26 cellular contexts compared by ENCODE assay signal in the genomic region with DNA sequence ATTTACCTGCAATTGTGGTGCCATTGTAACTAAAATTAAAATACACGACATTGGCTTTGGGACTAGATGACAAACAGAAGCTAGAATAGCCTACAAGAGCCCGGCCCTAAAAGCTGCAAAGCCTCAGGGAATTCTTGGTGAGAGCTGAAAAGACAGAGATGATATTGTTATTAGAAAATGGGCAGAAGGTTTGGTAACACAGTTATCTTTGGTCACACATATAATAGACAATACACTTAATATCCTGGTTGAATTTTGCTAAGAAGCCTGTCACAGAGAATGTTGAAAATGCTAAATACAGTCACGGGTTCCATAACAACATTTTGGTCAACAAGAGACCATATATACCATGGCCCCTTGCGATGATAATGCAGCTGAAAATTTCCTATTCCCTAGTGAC.
DNase-seq lines count a peak whose midpoint lies in the region; FAIRE-seq and TF ChIP-seq lines count a peak whose summit lies in the region.
"Had no signal": no experiment of that assay in that cellular context is flagged by ENCODE, and none has a peak within 500 bp of the region (broad histone marks: within the 10 kb centered on the region; RNA-seq: fewer than 3 reads in every experiment).

No MANE protein-coding gene starts in this region.

- H3K4me1 ChIP-seq in osteoblast (ENCODE audit: insufficient read depth, low read length): no peaks in the 10 kb centered on the region
- no peaks in the 10 kb centered on the region for H3K4me1 ChIP-seq in Peyer's patch
- H3K4me1 ChIP-seq: BE2C, BLaER1, Caco-2 had no signal

- no peak for TF ChIP-seq POLR2A in Peyer's patch (IDR thresholded peaks at IDR 0.05)

- in situ Hi-C loops in SK-MEL-5 (cut with HindIII; ENCODE audit: low pct_unique_long_range_greater_than_20kb, low sequenced_read_pairs): no loop called here

- H3K9me3 ChIP-seq in osteoblast (ENCODE audit: low read depth, low read length) (peaks cover 5% of the 10 kb centered on the region), Peyer's patch (no peaks in the 10 kb centered on the region)
- H3K9me3 ChIP-seq: BE2C, BLaER1, Caco-2 had no signal

- H4K20me1 ChIP-seq in osteoblast (ENCODE audit: insufficient read depth, low read length): no peaks in the 10 kb centered on the region
- H4K20me1 ChIP-seq: BLaER1 had no signal

- H3K27ac ChIP-seq in osteoblast (ENCODE audit: low read depth, low read length): no peak overlapping the region
- H3K27ac ChIP-seq in Peyer's patch: no peak overlapping the region
- H3K27ac ChIP-seq: BLaER1 had no signal

- no peaks in the 10 kb centered on the region for H3K27me3 ChIP-seq in osteoblast (ENCODE audit: insufficient read depth, low read length)
- no peaks in the 10 kb centered on the region for H3K27me3 ChIP-seq in Peyer's patch
- H3K27me3 ChIP-seq: BE2C, BLaER1 had no signal

- TF ChIP-seq CTCF in D721Med (IDR thresholded peaks at IDR 0.05; ENCODE audit: insufficient read depth, missing control alignments) (no peak), osteoblast (IDR thresholded peaks at IDR 0.05; ENCODE audit: extremely low read depth, low read depth, low read length) (no peak), Peyer's patch (IDR thresholded peaks at IDR 0.05) (no peak)

- H3K36me3 ChIP-seq in osteoblast (ENCODE audit: insufficient read depth, low read length) (no peaks in the 10 kb centered on the region), Peyer's patch (no peaks in the 10 kb centered on the region)
- H3K36me3 ChIP-seq: BE2C, BLaER1 had no signal

- FAIRE-seq in D721Med (lab: Jason Lieb, UNC): peak; percentile 99
- FAIRE-seq: GM12878, GM12892, GM18507 had no signal

- H2AFZ ChIP-seq in osteoblast (ENCODE audit: low read length): no peak overlapping the region

- DNase-seq in D721Med (ENCODE audit: insufficient read length, low spot score): no peak
- peak; percentile 74 for DNase-seq in SK-MEL-5 (ENCODE audit: low read depth, low spot score)
- DNase-seq in osteoblast (ENCODE audit: insufficient read length, low spot score, missing footprints): peak; percentile 23
- DNase-seq in cerebellar nuclear complex (lab: John Stamatoyannopoulos, UW): no peak
- no peak for DNase-seq in Peyer's patch
- DNase-seq in cerebellar cortex (ENCODE audit: low spot score): no peak
- DNase-seq: 8988T; ACHN; BE2C; C1 segment of cervical spinal cord; Caco-2; Calu3; CD4-positive, alpha-beta memory T cell; CD4-positive, CD25-positive, alpha-beta regulatory T cell; CD8-positive, alpha-beta memory T cell; DMS 273 treated with DMSO at 0.1 percent for 48 hours; DMS153; DMS53; DMS79; DND-41; EL; GDM1 had no signal

- H3K4me3 ChIP-seq in osteoblast (ENCODE audit: insufficient read depth, low read length) (no peak overlapping the region), Peyer's patch (no peak overlapping the region)
- H3K4me3 ChIP-seq: BLaER1, GM12878 had no signal

- no peak overlapping the region for H3K4me2 ChIP-seq in osteoblast (ENCODE audit: insufficient read depth, low read length)
- H3K4me2 ChIP-seq: BLaER1 had no signal

- H3K79me2 ChIP-seq in osteoblast (ENCODE audit: insufficient read depth, low read length): no peaks in the 10 kb centered on the region

Comparison
In these comparisons a context has a peak if more than half of its experiments do, and no peak if none do; other contexts are left out.
1. DNase-seq: peak in SK-MEL-5 (single experiment) and osteoblast (single experiment); none in D721Med (single experiment), cerebellar nuclear complex (0 of 2), Peyer's patch (0 of 3) and cerebellar cortex (single experiment).